ENCODE assay signal across 23 cellular contexts in the genomic region with DNA sequence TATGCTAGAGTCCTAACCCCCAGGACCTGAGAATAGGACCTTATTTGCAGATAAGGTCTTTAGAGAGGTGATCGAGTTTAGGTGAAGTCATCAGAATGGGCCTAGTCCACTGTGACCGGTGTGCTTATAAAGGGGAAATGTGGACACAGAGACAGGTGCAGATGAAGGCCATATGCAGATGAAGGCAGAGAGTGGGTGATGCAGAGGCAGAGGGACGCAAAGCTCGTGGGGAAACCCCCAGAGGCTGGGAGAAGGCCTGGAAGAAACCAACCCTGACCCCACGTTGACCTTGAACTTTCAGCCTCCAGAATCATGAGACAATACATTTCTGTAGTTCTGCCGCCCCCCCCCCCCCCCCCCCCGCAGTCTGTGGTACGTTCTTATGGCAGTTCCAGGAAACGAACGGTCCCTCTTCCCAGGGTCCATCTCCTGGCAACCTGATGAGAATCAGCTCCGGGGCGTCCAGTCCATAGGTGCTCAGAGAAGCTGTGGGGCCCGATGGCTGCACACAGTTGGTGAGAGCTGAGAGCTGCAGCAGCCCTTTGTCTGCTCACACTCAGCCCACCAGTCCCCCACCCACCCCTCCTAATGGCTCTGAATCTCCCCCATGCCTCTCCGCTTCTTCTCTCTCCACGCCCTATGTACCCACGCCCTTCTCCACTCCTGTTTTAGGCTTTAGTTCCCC.
DNase-seq lines count a peak whose midpoint lies in the region; ATAC-seq and TF ChIP-seq lines count a peak whose summit lies in the region.
"Had no signal": no experiment of that assay in that cellular context is flagged by ENCODE, and none has a peak within 500 bp of the region (broad histone marks: within the 10 kb centered on the region; RNA-seq: fewer than 3 reads in every experiment).

No MANE protein-coding gene starts in this region.

- POLR2A ChIA-PET in naive thymus-derived CD4-positive, alpha-beta T cell (lab: Charles Lee) = no interaction called here

- no peak overlapping the region for H2AK5ac ChIP-seq in neuronal stem cell (ENCODE audit: low read depth, low read length)

- peak; percentile 55 for ATAC-seq in GM18520 (IDR thresholded peaks at IDR 0.05; ENCODE audit: unreplicated experiment)
- peak; percentile 47 for ATAC-seq in HG03280 (IDR thresholded peaks at IDR 0.05; ENCODE audit: unreplicated experiment)
- no peak for ATAC-seq in naive thymus-derived CD4-positive, alpha-beta T cell
- ATAC-seq: PC-3, T-helper 17 cell had no signal

- H3K4me1 Mint-ChIP-seq in naive thymus-derived CD4-positive, alpha-beta T cell = peaks cover 0 to 3% (median 0%) of the 10 kb centered on the region in 7 donors
- H3K4me1 Mint-ChIP-seq: CD14-positive monocyte, T-helper 17 cell had no signal

- H2BK120ac ChIP-seq in neuronal stem cell (ENCODE audit: low read depth, low read length) = no peak overlapping the region

- no peak for TF ChIP-seq CTCF in GM20000 (IDR thresholded peaks at IDR 0.05; ENCODE audit: extremely low read depth, missing control alignments)

- DNase-seq in GM20000 (ENCODE audit: low spot score) (peak; percentile 10), neuronal stem cell (ENCODE audit: low spot score) (no peak), NCI-H82 (lab: John Stamatoyannopoulos, UW) (no peak), NCI-H524 treated with DMSO at 0.1 percent for 48 hours (lab: John Stamatoyannopoulos, UW) (no peak)
- DNase-seq in effector CD4-positive, alpha-beta T cell = no peak
- DNase-seq in naive thymus-derived CD4-positive, alpha-beta T cell = no peak
- DNase-seq: ACHN, AML-193, DMS 273 treated with DMSO at 0.1 percent for 48 hours, GF-D8, H7, Kasumi-1, NCI-H1105 treated with DMSO at 0.1 percent for 48 hours, NCI-H1694 treated with DMSO at 0.1 percent for 48 hours, NCI-H2107, NCI-H226, NCI-H526 treated with DMSO at 0.1 percent for 48 hours, PC-3, T-helper 17 cell had no signal

- H3K4me2 ChIP-seq in neuronal stem cell (ENCODE audit: insufficient read depth, low read length, poor library complexity, severe bottlenecking) = no peak overlapping the region

- no peak overlapping the region for H3K18ac ChIP-seq in neuronal stem cell (ENCODE audit: low read length)

- no peak overlapping the region for H2BK5ac ChIP-seq in neuronal stem cell (ENCODE audit: low read length)

- H3K36me3 Mint-ChIP-seq in naive thymus-derived CD4-positive, alpha-beta T cell = peaks cover 0 to 3% (median 0%) of the 10 kb centered on the region in 5 donors
- H3K36me3 Mint-ChIP-seq: CD14-positive monocyte had no signal

- H3K9me3 Mint-ChIP-seq in naive thymus-derived CD4-positive, alpha-beta T cell = peaks cover 0 to 5% (median 0%) of the 10 kb centered on the region in 11 donors

- no CpG with 5 or more reads among the region's 16 CpGs for WGBS in neuronal stem cell (ENCODE audit: extremely low coverage in 2 of 2, insufficient read length in 2 of 2, insufficient replicate concordance in 1 of 2), 2 donors

- H3K27me3 ChIP-seq in neuronal stem cell (ENCODE audit: control insufficient read depth in 3 of 3, insufficient read depth in 3 of 3, low read depth in 1 of 3, low read length in 3 of 3) = no peaks in the 10 kb centered on the region
- H3K27me3 ChIP-seq in naive thymus-derived CD4-positive, alpha-beta T cell (ENCODE audit: control insufficient read depth in 2 of 2, insufficient read depth in 2 of 2, low read length in 2 of 2) = no peaks in the 10 kb centered on the region

- H2BK15ac ChIP-seq in neuronal stem cell (ENCODE audit: low read length) = no peak overlapping the region

- H3K23ac ChIP-seq in neuronal stem cell (ENCODE audit: low read depth, low read length, poor library complexity) = no peak overlapping the region

- H2AFZ ChIP-seq in neuronal stem cell (ENCODE audit: low read length) = no peak overlapping the region

- no peak overlapping the region for H3K4me3 ChIP-seq in neuronal stem cell (ENCODE audit: low read length in 2 of 2)
- H3K4me3 ChIP-seq in naive thymus-derived CD4-positive, alpha-beta T cell (ENCODE audit: low read length) = no peak overlapping the region

- peaks cover 6 to 7% of the 10 kb centered on the region in 2 donors for H3K4me1 ChIP-seq in neuronal stem cell (ENCODE audit: control insufficient read depth in 2 of 2, insufficient read depth in 1 of 2, low read depth in 1 of 2, low read length in 2 of 2)
- no peaks in the 10 kb centered on the region for H3K4me1 ChIP-seq in naive thymus-derived CD4-positive, alpha-beta T cell (ENCODE audit: control insufficient read depth in 2 of 2, insufficient read depth in 2 of 2, low read length in 2 of 2)

- H3K79me1 ChIP-seq in neuronal stem cell (ENCODE audit: low read depth, low read length) = peaks cover 1% of the 10 kb centered on the region

- peaks cover 0 to 9% (median 7%) of the 10 kb centered on the region in 5 donors for H3K27me3 Mint-ChIP-seq in naive thymus-derived CD4-positive, alpha-beta T cell

- H3K36me3 ChIP-seq in neuronal stem cell (replicated peaks in 1 of 2; ENCODE audit: control insufficient read depth in 2 of 2, insufficient read depth in 2 of 2, low read length in 2 of 2) = no peaks in the 10 kb centered on the region
- H3K36me3 ChIP-seq in naive thymus-derived CD4-positive, alpha-beta T cell (ENCODE audit: control insufficient read depth in 2 of 3, insufficient read depth in 3 of 3, low read length in 3 of 3) = no peaks in the 10 kb centered on the region

- no peak overlapping the region for H3K4me3 Mint-ChIP-seq in naive thymus-derived CD4-positive, alpha-beta T cell
- H3K4me3 Mint-ChIP-seq: CD14-positive monocyte, T-helper 17 cell had no signal

- H2BK12ac ChIP-seq in neuronal stem cell (ENCODE audit: low read length) = no peak overlapping the region

- peak overlapping the region; percentile 7 for H4K8ac ChIP-seq in neuronal stem cell (ENCODE audit: low read depth, low read length)

- H3K9ac ChIP-seq in neuronal stem cell (ENCODE audit: low read depth, low read length, poor library complexity) = peak overlapping the region; percentile 15

- CTCF ChIA-PET in naive thymus-derived CD4-positive, alpha-beta T cell (lab: Charles Lee) = no interaction called here

- H3K27ac ChIP-seq in neuronal stem cell (replicated peaks; ENCODE audit: low read length) = no peak overlapping the region
- H3K27ac ChIP-seq in naive thymus-derived CD4-positive, alpha-beta T cell (ENCODE audit: low read depth, low read length) = no peak overlapping the region
- H3K27ac ChIP-seq: RWPE1 had no signal

- H3K14ac ChIP-seq in neuronal stem cell (ENCODE audit: low read length) = no peak overlapping the region

- no peak overlapping the region for H4K91ac ChIP-seq in neuronal stem cell (ENCODE audit: low read depth, low read length, poor library complexity)

- no peak overlapping the region for H3K4ac ChIP-seq in neuronal stem cell (ENCODE audit: low read length)

- intact Hi-C loops in naive thymus-derived CD4-positive, alpha-beta T cell (cut with micrococcal nuclease) = no loop called here

- no peak overlapping the region for H3K27ac Mint-ChIP-seq in naive thymus-derived CD4-positive, alpha-beta T cell
- H3K27ac Mint-ChIP-seq: CD14-positive monocyte, T-helper 17 cell had no signal

- H3K9me3 ChIP-seq in neuronal stem cell (replicated peaks in 1 of 2; ENCODE audit: control insufficient read depth in 2 of 2, insufficient read depth in 1 of 2, low read depth in 1 of 2, low read length in 2 of 2) = peaks cover 0 to 1% of the 10 kb centered on the region in 2 donors
- no peaks in the 10 kb centered on the region for H3K9me3 ChIP-seq in naive thymus-derived CD4-positive, alpha-beta T cell (ENCODE audit: control insufficient read depth in 2 of 3, low read length in 3 of 3)
